In genomic region chr22:33056108-33056507, GRCh38 we compare ENCODE assay signal across 16 cellular contexts. TPM values are rescaled to one million over a fixed set of nuclear protein-coding genes. Genes with fewer than 3 reads are reported as not detected.
DNase-seq lines count a peak whose midpoint lies in the region; ATAC-seq and TF ChIP-seq lines count a peak whose summit lies in the region.
"Had no signal": no experiment of that assay in that cellular context is flagged by ENCODE, and none has a peak within 500 bp of the region (broad histone marks: within the 10 kb centered on the region; RNA-seq: fewer than 3 reads in every experiment).

No MANE protein-coding gene starts in this region.

- no peak overlapping the region for H2AFZ ChIP-seq in H9 (ENCODE audit: low read length)

- H2BK15ac ChIP-seq in H9 (ENCODE audit: low read depth, low read length), result no peak overlapping the region

- H3K4me1 ChIP-seq in H9 (ENCODE audit: insufficient read depth, low read length) (peaks cover 32% of the 10 kb centered on the region; the same call in 1 of the 2 replicates), iPS-18a (ENCODE audit: control insufficient read depth, low read depth, low read length) (peaks cover 51% of the 10 kb centered on the region)
- H3K4me1 ChIP-seq: SJSA1 had no signal

- H3K27me3 ChIP-seq in H9 (ENCODE audit: insufficient read depth, low read length) (peaks cover 15% of the 10 kb centered on the region; the same call in 1 of the 2 replicates), iPS-18a (ENCODE audit: control insufficient read depth, insufficient read depth, low read length) (peaks cover 43% of the 10 kb centered on the region)

- no peak overlapping the region for H3K27ac ChIP-seq in H9 (ENCODE audit: insufficient read length, low read depth, low read length)
- no peak overlapping the region for H3K27ac ChIP-seq in iPS-18a (ENCODE audit: low read length)
- H3K27ac ChIP-seq: SJSA1 had no signal

- peak overlapping the region; percentile 96 for H3K4me2 ChIP-seq in H9 (ENCODE audit: insufficient read depth, insufficient read length, low read length)

- H4K5ac ChIP-seq in H9 (ENCODE audit: insufficient read length, low read depth, low read length), result no peak overlapping the region

- DNase-seq in H9, result no peak
- no peak for DNase-seq in WTC11 (ENCODE audit: low spot score)
- no peak for DNase-seq in stimulated activated naive B cell treated with anti-CD40 and anti-IgM and Interleukin-4, amounts not matched to agents 10 μg/mL and 1 μg/mL and 100 μg/mL, for 72 hours
- no peak for DNase-seq in D341Med (ENCODE audit: low spot score)
- DNase-seq: CD4-positive, CD25-positive, alpha-beta regulatory T cell; NCI-H1417; NCI-H2029 treated with DMSO at 0.1 percent for 48 hours; NCI-H748 treated with DMSO at 0.1 percent for 48 hours; SW 1271 had no signal

- H3K4ac ChIP-seq in H9 (ENCODE audit: low read depth, low read length), result no peak overlapping the region

- peak overlapping the region; percentile 74 for H3K4me3 ChIP-seq in iPS-18a (ENCODE audit: low read length)
- H3K4me3 ChIP-seq: SJSA1 had no signal

- no CpG with 5 or more reads among the region's 3 CpGs for WGBS in H9 (ENCODE audit: extremely low coverage, insufficient read length, low lambda C conversion rate)

- TF ChIP-seq CTCF in H9 (conservative IDR thresholded peaks at IDR 0.05) (no peak), WTC11 (IDR thresholded peaks at IDR 0.05) (no peak)

- no peak overlapping the region for H2AK5ac ChIP-seq in H9 (ENCODE audit: insufficient read length, low read length)

- no peak overlapping the region for H3K9ac ChIP-seq in H9 (ENCODE audit: extremely low read depth, insufficient read length, low read length)
- H3K9ac ChIP-seq in iPS-18a (ENCODE audit: low read length), result no peak overlapping the region

- H2BK120ac ChIP-seq in H9 (ENCODE audit: low read depth, low read length, poor library complexity, severe bottlenecking), result no peak overlapping the region

- H3T11ph ChIP-seq in H9 (ENCODE audit: low read length), result no peak overlapping the region

- H4K8ac ChIP-seq in H9 (replicated peaks; ENCODE audit: insufficient read length, low read depth, low read length), result no peak overlapping the region

- H3K56ac ChIP-seq in H9 (ENCODE audit: insufficient read length, low read depth, low read length), result no peak overlapping the region

- CTCF ChIA-PET in WTC11 (lab: Charles Lee), result interaction anchor here (2.9 to 5.5 kb wide), 2 partner anchors 38 to 56 kb away, joined by 15 to 57 read pairs; no protein-coding TSS in a partner anchor

- no peak overlapping the region for H3K14ac ChIP-seq in H9 (ENCODE audit: insufficient read depth, low read length)

- H3K9me3 Mint-ChIP-seq in H9 (peaks cover 12 to 15% of the 10 kb centered on the region in 2 experiments), WTC11 (peaks cover 12% of the 10 kb centered on the region)
- H3K9me3 Mint-ChIP-seq in stimulated activated naive B cell treated with anti-CD40 and anti-IgM and Interleukin-4, amounts not matched to agents 10 μg/mL and 1 μg/mL and 100 μg/mL, for 72 hours, result no peaks in the 10 kb centered on the region
- H3K9me3 Mint-ChIP-seq: IgD-negative memory B cell had no signal

- no peak for ATAC-seq in WTC11
- peak; percentile 53 to 61 for ATAC-seq in stimulated activated naive B cell treated with anti-CD40 and anti-IgM and Interleukin-4, amounts not matched to agents 10 μg/mL and 1 μg/mL and 100 μg/mL, for 72 hours (replicated peaks)
- no peak for ATAC-seq in GM21619 (IDR thresholded peaks at IDR 0.05; ENCODE audit: unreplicated experiment)
- no peak for ATAC-seq in HG02571 (IDR thresholded peaks at IDR 0.05; ENCODE audit: unreplicated experiment)

- no peak overlapping the region for H3K18ac ChIP-seq in H9 (ENCODE audit: insufficient read length, low read depth, low read length)

- peaks cover 34% of the 10 kb centered on the region for H3K23me2 ChIP-seq in H9 (ENCODE audit: insufficient read length, low read depth, low read length, poor library complexity, severe bottlenecking)

- H4K20me1 ChIP-seq in H9 (ENCODE audit: control insufficient read depth, insufficient read depth, insufficient read length), result no peaks in the 10 kb centered on the region

- H3K9me3 ChIP-seq in H9 (ENCODE audit: control insufficient read depth, low read depth, low read length) (no peaks in the 10 kb centered on the region), iPS-18a (ENCODE audit: control insufficient read depth, low read depth, low read length) (no peaks in the 10 kb centered on the region)
- H3K9me3 ChIP-seq: SJSA1 had no signal

- H3K4me3 Mint-ChIP-seq in H9, result peak overlapping the region; percentile 79 to 87
- peak overlapping the region; percentile 76 for H3K4me3 Mint-ChIP-seq in WTC11
- H3K4me3 Mint-ChIP-seq in stimulated activated naive B cell treated with anti-CD40 and anti-IgM and Interleukin-4, amounts not matched to agents 10 μg/mL and 1 μg/mL and 100 μg/mL, for 72 hours, result no peak overlapping the region
- H3K4me3 Mint-ChIP-seq: CD4-positive, CD25-positive, alpha-beta regulatory T cell; IgD-negative memory B cell had no signal

- no peak overlapping the region for H2BK20ac ChIP-seq in H9 (ENCODE audit: low read depth, low read length, poor library complexity, severe bottlenecking)

- no peaks in the 10 kb centered on the region; the same call in 1 of the 2 replicates for H3K27me3 Mint-ChIP-seq in H9 (ENCODE audit: low read depth)
- H3K27me3 Mint-ChIP-seq in WTC11 (ENCODE audit: low read depth), result peaks cover 82% of the 10 kb centered on the region
- H3K27me3 Mint-ChIP-seq in stimulated activated naive B cell treated with anti-CD40 and anti-IgM and Interleukin-4, amounts not matched to agents 10 μg/mL and 1 μg/mL and 100 μg/mL, for 72 hours, result peaks cover 62 to 87% of the 10 kb centered on the region in 2 donors

- H2BK12ac ChIP-seq in H9 (ENCODE audit: insufficient read length, low read depth, low read length), result no peak overlapping the region

- no peaks in the 10 kb centered on the region for H3K36me3 ChIP-seq in iPS-18a (ENCODE audit: control insufficient read depth, low read depth, low read length)
- H3K36me3 ChIP-seq: SJSA1 had no signal

- H3K4me1 Mint-ChIP-seq in H9, result peaks cover 71% of the 10 kb centered on the region in 2 experiments
- peaks cover 69% of the 10 kb centered on the region for H3K4me1 Mint-ChIP-seq in WTC11
- H3K4me1 Mint-ChIP-seq in stimulated activated naive B cell treated with anti-CD40 and anti-IgM and Interleukin-4, amounts not matched to agents 10 μg/mL and 1 μg/mL and 100 μg/mL, for 72 hours, result peaks cover 43 to 71% of the 10 kb centered on the region in 2 donors
- H3K4me1 Mint-ChIP-seq: CD4-positive, CD25-positive, alpha-beta regulatory T cell had no signal

- no peak overlapping the region for H2BK5ac ChIP-seq in H9 (ENCODE audit: insufficient read length, low read length)

- H3K36me3 Mint-ChIP-seq in H9 (ENCODE audit: insufficient read depth in 1 of 3, low read depth in 3 of 3) (peaks cover 10 to 36% (median 19%) of the 10 kb centered on the region in 3 experiments), WTC11 (peaks cover 9% of the 10 kb centered on the region; the same call in 1 of the 2 replicates)
- no peaks in the 10 kb centered on the region for H3K36me3 Mint-ChIP-seq in stimulated activated naive B cell treated with anti-CD40 and anti-IgM and Interleukin-4, amounts not matched to agents 10 μg/mL and 1 μg/mL and 100 μg/mL, for 72 hours
- H3K36me3 Mint-ChIP-seq: CD4-positive, CD25-positive, alpha-beta regulatory T cell had no signal

- H3K27ac Mint-ChIP-seq in H9 (no peak overlapping the region; a peak in 1 of 7 replicates), WTC11 (no peak overlapping the region)
- H3K27ac Mint-ChIP-seq in stimulated activated naive B cell treated with anti-CD40 and anti-IgM and Interleukin-4, amounts not matched to agents 10 μg/mL and 1 μg/mL and 100 μg/mL, for 72 hours, result no peak overlapping the region
- H3K27ac Mint-ChIP-seq: CD4-positive, CD25-positive, alpha-beta regulatory T cell had no signal

- H3K23ac ChIP-seq in H9 (ENCODE audit: insufficient read length, low read depth, low read length), result no peak overlapping the region

- peaks cover 1% of the 10 kb centered on the region; the same call in 1 of the 2 replicates for H3K79me2 ChIP-seq in H9 (ENCODE audit: insufficient read depth, low read length)

- H4K91ac ChIP-seq in H9 (ENCODE audit: insufficient read length, low read depth, low read length), result no peak overlapping the region

- POLR2A ChIA-PET in WTC11 (lab: Charles Lee), result no interaction called here

- peaks cover 3% of the 10 kb centered on the region for H3K79me1 ChIP-seq in H9 (ENCODE audit: insufficient read depth, low read depth, low read length, poor library complexity, severe bottlenecking)

TF ChIP-seq in WTC11, 78 proteins besides CTCF, POLR2A, EP300 and RAD21:
- TF ChIP-seq FOXP4 (CRISPR knock-in tag; IDR thresholded peaks at IDR 0.05) (no peak), HMGA2 (CRISPR knock-in tag; IDR thresholded peaks at IDR 0.05) (no peak), PRRX2 (CRISPR knock-in tag; IDR thresholded peaks at IDR 0.05) (no peak), ZNF263 (CRISPR knock-in tag; IDR thresholded peaks at IDR 0.05; ENCODE audit: low read depth) (no peak), RELA (CRISPR knock-in tag; IDR thresholded peaks at IDR 0.05; ENCODE audit: borderline replicate concordance) (no peak), USF1 (CRISPR knock-in tag; IDR thresholded peaks at IDR 0.05) (no peak)

RNA-seq across cellular contexts. Expression of gene SYN3, which starts 2.1 kb away (rescaled TPM):
- total RNA-seq in H9 (2021) (74.6 and 75.5 TPM in 2 replicates), WTC11 (2021) (17.9 to 21.8 TPM (median 18.9 TPM) in 3 replicates)
- total RNA-seq: CD4-positive, CD25-positive, alpha-beta regulatory T cell; LHCN-M2; NCI-H460; SJSA1 had no signal

Comparison
In these comparisons a context has a peak if more than half of its experiments do, and no peak if none do; other contexts are left out.
1. H3K4me3 Mint-ChIP-seq: peak in H9 (2 of 2) and WTC11 (single experiment); none in stimulated activated naive B cell treated with anti-CD40 and anti-IgM and Interleukin-4, amounts not matched to agents 10 μg/mL and 1 μg/mL and 100 μg/mL, for 72 hours (0 of 2).
2. ATAC-seq: peak in stimulated activated naive B cell treated with anti-CD40 and anti-IgM and Interleukin-4, amounts not matched to agents 10 μg/mL and 1 μg/mL and 100 μg/mL, for 72 hours (2 of 2); none in WTC11 (single experiment), GM21619 (single experiment) and HG02571 (single experiment).